ENCODE assay signal across 8 cellular contexts in the genomic region with DNA sequence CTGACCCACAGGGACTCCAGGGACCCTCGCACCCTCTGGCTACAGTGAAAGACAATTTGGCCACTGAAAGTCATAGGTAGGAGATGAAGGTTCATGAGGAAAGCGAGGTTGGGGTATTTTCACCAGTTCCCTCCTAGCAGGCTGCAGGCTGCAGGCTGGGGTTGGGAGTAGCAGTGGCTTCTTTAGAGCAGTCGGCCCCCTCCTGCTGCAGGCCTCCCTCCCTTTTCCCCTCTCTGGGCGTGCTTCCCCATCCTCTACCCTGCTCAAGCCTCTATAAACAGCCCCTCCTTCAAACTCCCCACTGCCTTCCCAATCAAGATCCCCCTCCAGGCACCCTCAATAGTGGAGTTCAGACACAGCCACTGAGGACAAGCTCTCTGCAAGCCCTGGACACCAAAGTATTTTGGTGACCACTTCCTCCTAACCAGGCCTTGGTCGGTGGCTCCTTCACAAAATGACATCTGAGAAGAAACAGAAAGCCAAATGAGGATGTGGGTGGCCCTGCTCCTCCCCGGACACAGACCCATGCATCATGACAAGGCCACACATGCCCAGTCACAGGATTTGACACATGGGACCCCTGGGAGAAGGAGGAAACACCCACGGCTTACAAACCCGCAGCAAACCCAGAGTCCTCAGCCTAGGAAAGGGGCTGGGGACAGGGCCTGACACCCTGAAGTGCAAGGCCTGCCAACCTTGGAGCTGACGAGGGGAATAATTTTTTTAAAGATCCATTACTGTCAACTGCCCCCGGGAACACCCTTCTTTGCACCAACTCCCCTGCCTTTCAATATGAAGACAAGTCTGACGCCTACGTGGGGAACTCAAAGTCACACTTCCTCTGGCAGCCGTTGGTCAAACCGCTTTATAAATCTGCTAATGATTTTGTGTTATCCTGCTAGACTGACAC. TPM values are rescaled to one million over a fixed set of nuclear protein-coding genes. Genes with fewer than 3 reads are reported as not detected.
DNase-seq lines count a peak whose midpoint lies in the region; ATAC-seq, FAIRE-seq and TF ChIP-seq lines count a peak whose summit lies in the region.

No MANE protein-coding gene starts in this region.

- no peak for TF ChIP-seq CTCF in endodermal cell (conservative IDR thresholded peaks at IDR 0.05)

- DNase-seq in Ammon's horn (ENCODE audit: low spot score) (peak; percentile 71), endodermal cell (peak; percentile 55), small intestine (peak; percentile 7), SW480 (ENCODE audit: low spot score) (no peak)
- DNase-seq in activated naive CD4-positive, alpha-beta T cell treated with anti-CD3 and anti-CD28 coated beads, Interleukin-2, amount 50 U/mL, for 16 hours = no peak
- no peak for DNase-seq in effector CD4-positive, alpha-beta T cell

- H3K36me3 ChIP-seq in endodermal cell (ENCODE audit: control insufficient read depth, insufficient read depth, low read length) = no peaks in the 10 kb centered on the region
- H3K36me3 ChIP-seq in small intestine (ENCODE audit: control insufficient read depth in 2 of 2, insufficient read depth in 2 of 2, low read length in 2 of 2) = no peaks in the 10 kb centered on the region

- H3K9me3 Mint-ChIP-seq in endodermal cell = no peaks in the 10 kb centered on the region

- no peaks in the 10 kb centered on the region for H3K27me3 Mint-ChIP-seq in endodermal cell (ENCODE audit: insufficient read depth)

- no peaks in the 10 kb centered on the region for H3K36me3 Mint-ChIP-seq in endodermal cell (ENCODE audit: low read depth)

- H3K4me3 ChIP-seq in endodermal cell (ENCODE audit: low read length) (no peak overlapping the region), small intestine (ENCODE audit: low read depth in 1 of 2, low read length in 2 of 2) (no peak overlapping the region)

- peaks cover 17% of the 10 kb centered on the region for H3K4me1 Mint-ChIP-seq in endodermal cell

- H3K9me3 ChIP-seq in endodermal cell (ENCODE audit: control insufficient read depth, low read length) (no peaks in the 10 kb centered on the region), small intestine (ENCODE audit: control insufficient read depth, low read depth) (no peaks in the 10 kb centered on the region)

- H3K9ac ChIP-seq in endodermal cell (ENCODE audit: extremely low read depth, low read length, poor library complexity, severe bottlenecking) = no peak overlapping the region

- FAIRE-seq in small intestine (lab: Jason Lieb, UNC) = no peak

- H3K27ac ChIP-seq in endodermal cell (ENCODE audit: low read depth, low read length) = no peak overlapping the region
- peak overlapping the region in 1 of 2 donors; percentile 59 for H3K27ac ChIP-seq in small intestine (ENCODE audit: low read depth in 1 of 2, low read length in 1 of 2)

- WGBS in endodermal cell (ENCODE audit: insufficient coverage in 1 of 2, insufficient read length in 1 of 2), 2 experiments = 83 to 84% methylated on average over 8 to 14 of the region's 14 CpGs
- 49 to 73% (median 61%) methylated on average over 13 to 14 of the region's 14 CpGs for WGBS in small intestine, 3 donors

- ATAC-seq in GM19438 (IDR thresholded peaks at IDR 0.05; ENCODE audit: low read depth, unreplicated experiment) (peak; percentile 88), HG03457 (IDR thresholded peaks at IDR 0.05; ENCODE audit: unreplicated experiment) (peak; percentile 68)

- H3K4me3 Mint-ChIP-seq in endodermal cell = no peak overlapping the region

- H3K27me3 ChIP-seq in endodermal cell (ENCODE audit: control insufficient read depth, insufficient read depth, low read length, poor library complexity, severe bottlenecking) (no peaks in the 10 kb centered on the region), small intestine (ENCODE audit: control insufficient read depth in 2 of 2, insufficient read depth in 2 of 2, low read length in 2 of 2) (no peaks in the 10 kb centered on the region)

- no peaks in the 10 kb centered on the region for H3K4me1 ChIP-seq in endodermal cell (ENCODE audit: control insufficient read depth, insufficient read depth, low read length)
- H3K4me1 ChIP-seq in small intestine (ENCODE audit: control insufficient read depth in 2 of 2, insufficient read depth in 1 of 2, low read depth in 1 of 2, low read length in 1 of 2) = no peaks in the 10 kb centered on the region

- H3K27ac Mint-ChIP-seq in endodermal cell = no peak overlapping the region

RNA-seq across cellular contexts. Expression of a gene that starts 41.6 kb away (rescaled TPM):
- 10 to 100 TPM in 1 of 2 donors, 1 to 10 TPM in 1; 8.6 to 14.7 TPM for total RNA-seq in endodermal cell
- 7.1 TPM for polyA plus RNA-seq in endodermal cell (2013, experiment 1 of 2)
- 7.9 TPM for polyA plus RNA-seq in endodermal cell (2013, experiment 2 of 2)
- 10 to 100 TPM in 1 of 3 donors, 1 to 10 TPM in 2; 1.1 to 14.9 (median 4.9) TPM for polyA plus RNA-seq in small intestine

Comparison
In these comparisons a context has a peak if more than half of its experiments do, and no peak if none do; other contexts are left out.
1. DNase-seq: peak in Ammon's horn (single experiment), endodermal cell (single experiment) and small intestine (single experiment); none in SW480 (single experiment), activated naive CD4-positive, alpha-beta T cell treated with anti-CD3 and anti-CD28 coated beads, Interleukin-2, amount 50 U/mL, for 16 hours (single experiment) and effector CD4-positive, alpha-beta T cell (single experiment).